8 cellular contexts compared by ENCODE assay signal in genomic region chr7:130961128-130961601, GRCh38.
DNase-seq lines count a peak whose midpoint lies in the region; ATAC-seq, FAIRE-seq and TF ChIP-seq lines count a peak whose summit lies in the region.

No MANE protein-coding gene starts in this region.

- CTCF ChIA-PET in endothelial cell of umbilical vein (lab: Charles Lee): interaction anchor here (1.0 to 5.9 kb wide), 16 partner anchors 9 to 108 kb away, joined by 3 to 37 read pairs (median 5); no protein-coding TSS in a partner anchor

- no peak overlapping the region for H3K27ac ChIP-seq in HUES64 (ENCODE audit: low read depth, low read length)
- H3K27ac ChIP-seq in endothelial cell of umbilical vein (ENCODE audit: insufficient read depth, low read depth, low read length): peak overlapping the region; percentile 42

- H3K4me3 ChIP-seq in HUES64 (ENCODE audit: low read length) (no peak overlapping the region), endothelial cell of umbilical vein (replicated peaks in 1 of 3; ENCODE audit: insufficient read depth in 1 of 3, low read depth in 1 of 3, low read length in 3 of 3) (no peak overlapping the region)

- intact Hi-C loops in endothelial cell of umbilical vein (cut with micrococcal nuclease): no loop called here

- H2AFZ ChIP-seq in endothelial cell of umbilical vein (ENCODE audit: low read depth, low read length): no peak overlapping the region

- peaks cover 4% of the 10 kb centered on the region for H3K9me3 Mint-ChIP-seq in mesothelial cell of epicardium

- no peak overlapping the region for H3K4me3 Mint-ChIP-seq in mesothelial cell of epicardium

- H3K9me3 ChIP-seq in HUES64 (ENCODE audit: insufficient read depth, low read depth, low read length) (no peaks in the 10 kb centered on the region), endothelial cell of umbilical vein (replicated peaks; ENCODE audit: control insufficient read depth, insufficient read depth, low read length) (no peaks in the 10 kb centered on the region)

- no peaks in the 10 kb centered on the region for H3K27me3 Mint-ChIP-seq in mesothelial cell of epicardium (ENCODE audit: low read depth)

- H3K9ac ChIP-seq in HUES64 (ENCODE audit: low read depth, low read length): peak overlapping the region; percentile 8; the same call in 1 of the 2 replicates
- peak overlapping the region; percentile 51 for H3K9ac ChIP-seq in endothelial cell of umbilical vein (replicated peaks; ENCODE audit: extremely low read depth, insufficient read depth, low read length)

- WGBS in HUES64: 94% methylated on average over 9 of the region's 9 CpGs

- peaks cover under 1% of the 10 kb centered on the region for H3K4me1 Mint-ChIP-seq in mesothelial cell of epicardium

- H3K9me1 ChIP-seq in endothelial cell of umbilical vein (replicated peaks; ENCODE audit: control insufficient read depth, extremely low read depth, insufficient read depth, low read length): no peaks in the 10 kb centered on the region

- no peak for FAIRE-seq in endothelial cell of umbilical vein (lab: Jason Lieb, UNC)

- POLR2A ChIA-PET in endothelial cell of umbilical vein (lab: Charles Lee): interaction anchor here (1.3 kb wide), 1 partner anchor 49 kb away, joined by 5 read pairs; no protein-coding TSS in a partner anchor

- DNase-seq in Daoy (ENCODE audit: low read depth) (peak; percentile 97), endothelial cell of umbilical vein (ENCODE audit: low read depth, low spot score) (no peak), mesothelial cell of epicardium (ENCODE audit: low spot score in 2 of 2, unreplicated experiment in 2 of 2) (no peak), NCI-H345 (lab: John Stamatoyannopoulos, UW) (no peak)
- DNase-seq in activated CD4-positive, CD25-positive, alpha-beta regulatory T cell treated with anti-CD3 and anti-CD28 coated beads, Interleukin-2, amount 50 U/mL, for 72 hours: peak; percentile 60
- DNase-seq in stimulated activated CD4-positive, alpha-beta T cell treated with anti-CD3 and anti-CD28 coated beads, Interleukin-4, amount 100 ng/mL, for 1 hour: peak; percentile 71

- peaks cover 3% of the 10 kb centered on the region for H3K36me3 Mint-ChIP-seq in mesothelial cell of epicardium

- dilution Hi-C loops in endothelial cell of umbilical vein (cut with MboI; ENCODE audit: extremely low pct_ligation_motif_present, low sequenced_read_pairs): no loop called here

- no peaks in the 10 kb centered on the region for H3K36me3 ChIP-seq in HUES64 (ENCODE audit: insufficient read depth, low read length)
- no peaks in the 10 kb centered on the region for H3K36me3 ChIP-seq in endothelial cell of umbilical vein (ENCODE audit: control insufficient read depth in 2 of 2, extremely low read depth in 1 of 2, insufficient read depth in 2 of 2, low read length in 2 of 2)

- no peaks in the 10 kb centered on the region for H3K27me3 ChIP-seq in HUES64 (ENCODE audit: insufficient read depth, low read length)
- no peaks in the 10 kb centered on the region for H3K27me3 ChIP-seq in endothelial cell of umbilical vein (ENCODE audit: control insufficient read depth in 2 of 2, insufficient read depth in 2 of 2, low read length in 2 of 2)

- no peaks in the 10 kb centered on the region for H4K20me1 ChIP-seq in endothelial cell of umbilical vein (replicated peaks; ENCODE audit: control insufficient read depth, extremely low read depth, insufficient read depth, low read length)

- no peak for TF ChIP-seq POLR2A in endothelial cell of umbilical vein (IDR thresholded peaks at IDR 0.05; ENCODE audit: low read depth, low read length)

- no peak overlapping the region for H3K27ac Mint-ChIP-seq in mesothelial cell of epicardium

- H3K4me2 ChIP-seq in endothelial cell of umbilical vein (ENCODE audit: insufficient read depth, low read length): peak overlapping the region; percentile 46

- BruUV-seq in endothelial cell of umbilical vein (replicated peaks; lab: Mats Ljungman, UMichigan): no TSS peak

- peak; percentile 71 for ATAC-seq in GM21447 (IDR thresholded peaks at IDR 0.05; ENCODE audit: unreplicated experiment)

- no peak for TF ChIP-seq CTCF in endothelial cell of umbilical vein (IDR thresholded peaks at IDR 0.05; ENCODE audit: extremely low read depth in 1 of 2, insufficient read depth in 1 of 2, low read depth in 1 of 2, low read length in 2 of 2)
- no peak for TF ChIP-seq CTCF in mesothelial cell of epicardium (IDR thresholded peaks at IDR 0.05; ENCODE audit: unreplicated experiment)

- H3K4me1 ChIP-seq in HUES64 (ENCODE audit: insufficient read depth, low read length) (peaks cover 9% of the 10 kb centered on the region), endothelial cell of umbilical vein (ENCODE audit: control insufficient read depth, extremely low read depth, insufficient read depth, low read length) (peaks cover 21% of the 10 kb centered on the region)

- no peaks in the 10 kb centered on the region for H3K79me2 ChIP-seq in endothelial cell of umbilical vein (ENCODE audit: control insufficient read depth, insufficient read depth, low read length)

TF ChIP-seq in endothelial cell of umbilical vein, 7 proteins besides CTCF, POLR2A, EP300 and RAD21:
- TF ChIP-seq POLR2AphosphoS5 (IDR thresholded peaks at IDR 0.05; ENCODE audit: insufficient read depth, low read depth, low read length) (no peak), FOS (IDR thresholded peaks at IDR 0.05; ENCODE audit: borderline replicate concordance, insufficient read depth, low read length) (no peak), EZH2 (IDR thresholded peaks at IDR 0.05; ENCODE audit: borderline replicate concordance, low read depth, low read length, severe bottlenecking) (no peak), GATA2 (IDR thresholded peaks at IDR 0.05; ENCODE audit: insufficient read depth, insufficient read length, low read depth, low read length) (no peak), JUN (IDR thresholded peaks at IDR 0.05; ENCODE audit: borderline replicate concordance, insufficient read depth, insufficient read length, low read depth) (no peak), MYC (IDR thresholded peaks at IDR 0.05; ENCODE audit: low read depth, low read length) (no peak)
- TF ChIP-seq, protein P1, sequence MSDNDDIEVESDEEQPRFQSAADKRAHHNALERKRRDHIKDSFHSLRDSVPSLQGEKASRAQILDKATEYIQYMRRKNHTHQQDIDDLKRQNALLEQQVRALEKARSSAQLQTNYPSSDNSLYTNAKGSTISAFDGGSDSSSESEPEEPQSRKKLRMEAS (IDR thresholded peaks at IDR 0.05; ENCODE audit: insufficient read depth, insufficient read length): no peak

Comparison
In these comparisons a context has a peak if more than half of its experiments do, and no peak if none do; other contexts are left out.
1. DNase-seq: peak in Daoy (single experiment), activated CD4-positive, CD25-positive, alpha-beta regulatory T cell treated with anti-CD3 and anti-CD28 coated beads, Interleukin-2, amount 50 U/mL, for 72 hours (single experiment) and stimulated activated CD4-positive, alpha-beta T cell treated with anti-CD3 and anti-CD28 coated beads, Interleukin-4, amount 100 ng/mL, for 1 hour (single experiment); none in endothelial cell of umbilical vein (single experiment), mesothelial cell of epicardium (0 of 2) and NCI-H345 (single experiment).